ENCODE assay signal across 32 cellular contexts in genomic region chr15:73862276-73862675, GRCh38. TPM values are rescaled to one million over a fixed set of nuclear protein-coding genes. Genes with fewer than 3 reads are reported as not detected.
"Had no signal": no experiment of that assay in that cellular context is flagged by ENCODE, and none has a peak within 500 bp of the region (broad histone marks: within the 10 kb centered on the region; RNA-seq: fewer than 3 reads in every experiment).

No MANE protein-coding gene starts in this region.

- H3K36me3 ChIP-seq: cardiac muscle cell, SJSA1 had no signal

- H3K4me1 ChIP-seq: SJSA1 had no signal

- DNase-seq: activated CD4-positive, alpha-beta T cell treated with anti-CD3 and anti-CD28 coated beads for 48 hours; activated CD4-positive, alpha-beta T cell treated with anti-CD3 and anti-CD28 coated beads, Interleukin-2, amount 50 U/mL, for 4 hours; activated CD4-positive, CD25-positive, alpha-beta regulatory T cell treated with anti-CD3 and anti-CD28 coated beads, Interleukin-2, amount 50 U/mL, for 72 hours; activated CD8-positive, alpha-beta memory T cell treated with anti-CD3 and anti-CD28 coated beads, Interleukin-2, amount 10 ng/mL, durations not matched to agents 7 days and 5 days; activated CD8-positive, alpha-beta T cell treated with anti-CD3 and anti-CD28 coated beads, Interleukin-2, amount 10 ng/mL, durations not matched to agents 7 days and 5 days; activated gamma-delta T cell; activated naive CD4-positive, alpha-beta T cell treated with anti-CD3 and anti-CD28 coated beads for 36 hours; activated T-cell treated with anti-CD3 and anti-CD28 coated beads, Interleukin-2, amount 50 U/mL, for 48 hours; amygdala; NCI-H1092; NCI-H1417 treated with DMSO at 0.1 percent for 48 hours; NCI-H1694; NCI-H2029 treated with DMSO at 0.1 percent for 48 hours; NCI-H345; NCI-H510A; NCI-H526 treated with DMSO at 0.1 percent for 48 hours; NCI-H82; Right ventricle myocardium superior; RPMI8226; SW 1271 had no signal

- H3K27ac Mint-ChIP-seq: activated CD8-positive, alpha-beta memory T cell treated with anti-CD3 and anti-CD28 coated beads, Interleukin-2, amount 10 ng/mL, durations not matched to agents 7 days and 5 days; activated CD8-positive, alpha-beta T cell treated with anti-CD3 and anti-CD28 coated beads, Interleukin-2, amount 10 ng/mL, durations not matched to agents 7 days and 5 days; activated naive CD4-positive, alpha-beta T cell treated with anti-CD3 and anti-CD28 coated beads for 36 hours; activated naive CD8-positive, alpha-beta T cell; activated T-helper 17 cell treated with anti-CD3 and anti-CD28 coated beads, Interleukin-2, amount 50 U/mL, for 72 hours; brain; T-helper 1 cell treated with Interleukin-12 subunit alpha and Interleukin-12 subunit beta and Interleukin-4 antibody, amounts not matched to agents 30 μg/mL and 1 μg/mL, for 36 hours had no signal

- H3K4me2 ChIP-seq: KMS-11 had no signal

- H3K27me3 ChIP-seq: cardiac muscle cell had no signal

- H3K9me3 ChIP-seq: SJSA1 had no signal

- H3K9ac ChIP-seq: KMS-11 had no signal

- H3K4me3 Mint-ChIP-seq: activated CD8-positive, alpha-beta memory T cell treated with anti-CD3 and anti-CD28 coated beads, Interleukin-2, amount 10 ng/mL, durations not matched to agents 7 days and 5 days; activated CD8-positive, alpha-beta T cell treated with anti-CD3 and anti-CD28 coated beads, Interleukin-2, amount 10 ng/mL, durations not matched to agents 7 days and 5 days; activated naive CD4-positive, alpha-beta T cell treated with anti-CD3 and anti-CD28 coated beads for 36 hours; activated naive CD8-positive, alpha-beta T cell; activated T-helper 17 cell treated with anti-CD3 and anti-CD28 coated beads, Interleukin-2, amount 50 U/mL, for 72 hours; brain; T-helper 1 cell treated with Interleukin-12 subunit alpha and Interleukin-12 subunit beta and Interleukin-4 antibody, amounts not matched to agents 30 μg/mL and 1 μg/mL, for 36 hours had no signal

- H3K4me3 ChIP-seq: cardiac muscle cell, SJSA1 had no signal

- H3K27ac ChIP-seq: cardiac muscle cell, KMS-11, SJSA1 had no signal

- H3K9me3 Mint-ChIP-seq: activated T-helper 17 cell treated with anti-CD3 and anti-CD28 coated beads, Interleukin-2, amount 50 U/mL, for 72 hours; T-helper 1 cell treated with Interleukin-12 subunit alpha and Interleukin-12 subunit beta and Interleukin-4 antibody, amounts not matched to agents 30 μg/mL and 1 μg/mL, for 36 hours had no signal

- H3K36me3 Mint-ChIP-seq: activated CD8-positive, alpha-beta memory T cell treated with anti-CD3 and anti-CD28 coated beads, Interleukin-2, amount 10 ng/mL, durations not matched to agents 7 days and 5 days; activated naive CD8-positive, alpha-beta T cell; brain had no signal

- FAIRE-seq: astrocyte had no signal

- H3K4me1 Mint-ChIP-seq: activated CD8-positive, alpha-beta memory T cell treated with anti-CD3 and anti-CD28 coated beads, Interleukin-2, amount 10 ng/mL, durations not matched to agents 7 days and 5 days; activated T-helper 17 cell treated with anti-CD3 and anti-CD28 coated beads, Interleukin-2, amount 50 U/mL, for 72 hours had no signal

- ATAC-seq: activated CD8-positive, alpha-beta memory T cell treated with anti-CD3 and anti-CD28 coated beads, Interleukin-2, amount 10 ng/mL, durations not matched to agents 7 days and 5 days; activated CD8-positive, alpha-beta T cell treated with anti-CD3 and anti-CD28 coated beads, Interleukin-2, amount 10 ng/mL, durations not matched to agents 7 days and 5 days; activated T-helper 17 cell treated with anti-CD3 and anti-CD28 coated beads, Interleukin-2, amount 50 U/mL, for 72 hours; Panc1; SK-N-SH treated with all-trans-retinoic acid at 6 μM for 48 hours had no signal

RNA-seq across cellular contexts. Expression of gene TBC1D21, which starts 11.1 kb away (rescaled TPM):
- total RNA-seq: activated CD8-positive, alpha-beta memory T cell treated with anti-CD3 and anti-CD28 coated beads, Interleukin-2, amount 10 ng/mL, durations not matched to agents 7 days and 5 days; activated CD8-positive, alpha-beta T cell treated with anti-CD3 and anti-CD28 coated beads, Interleukin-2, amount 10 ng/mL, durations not matched to agents 7 days and 5 days; activated naive CD4-positive, alpha-beta T cell treated with anti-CD3 and anti-CD28 coated beads for 36 hours; activated T-helper 17 cell treated with anti-CD3 and anti-CD28 coated beads, Interleukin-2, amount 50 U/mL, for 72 hours; astrocyte; cardiac muscle cell; MCF 10A; OCI-LY7; Right ventricle myocardium superior; SJSA1 had no signal
- polyA plus RNA-seq: cardiac muscle cell had no signal
